Comparison of ENCODE assay signal across 9 cellular contexts in genomic region chr22:28798810-28799124, GRCh38. TPM values are rescaled to one million over a fixed set of nuclear protein-coding genes. Genes with fewer than 3 reads are reported as not detected.
DNase-seq lines count a peak whose midpoint lies in the region; ATAC-seq and TF ChIP-seq lines count a peak whose summit lies in the region.
"Had no signal": no experiment of that assay in that cellular context is flagged by ENCODE, and none has a peak within 500 bp of the region (broad histone marks: within the 10 kb centered on the region; RNA-seq: fewer than 3 reads in every experiment).

No MANE protein-coding gene starts in this region.

- peaks cover 48% of the 10 kb centered on the region for H4K20me1 ChIP-seq in OCI-LY3 (ENCODE audit: insufficient read depth, low read length)

- no peak for ATAC-seq in GM21786 (IDR thresholded peaks at IDR 0.05; ENCODE audit: unreplicated experiment)

- peak overlapping the region; percentile 95 for H3K9ac ChIP-seq in OCI-LY3 (ENCODE audit: low read length)

- H3K79me2 ChIP-seq in OCI-LY3 (ENCODE audit: low read length): peaks cover 89% of the 10 kb centered on the region

- peaks cover 36% of the 10 kb centered on the region for H3K36me3 ChIP-seq in CD4-positive, alpha-beta memory T cell (ENCODE audit: insufficient read depth, low read length)
- H3K36me3 ChIP-seq in OCI-LY3 (replicated peaks; ENCODE audit: low read depth, low read length) (peaks cover 49% of the 10 kb centered on the region), neutrophil (peaks cover 27% of the 10 kb centered on the region)
- peaks cover 37% of the 10 kb centered on the region for H3K36me3 ChIP-seq in effector memory CD4-positive, alpha-beta T cell (ENCODE audit: control insufficient read depth, insufficient read depth, low read length)

- H3K27me3 ChIP-seq in CD4-positive, alpha-beta memory T cell (ENCODE audit: insufficient read depth, low read length): no peaks in the 10 kb centered on the region
- no peaks in the 10 kb centered on the region for H3K27me3 ChIP-seq in OCI-LY3 (ENCODE audit: low read depth, low read length)
- H3K27me3 ChIP-seq in effector memory CD4-positive, alpha-beta T cell (replicated peaks; ENCODE audit: control insufficient read depth, insufficient read depth, low read length, poor library complexity, severe bottlenecking): no peaks in the 10 kb centered on the region
- no peaks in the 10 kb centered on the region for H3K27me3 ChIP-seq in neutrophil

- H3K4me2 ChIP-seq in OCI-LY3 (ENCODE audit: low read length): peak overlapping the region; percentile 91

- no peaks in the 10 kb centered on the region for H3K9me3 ChIP-seq in CD4-positive, alpha-beta memory T cell (ENCODE audit: control insufficient read depth in 1 of 2, low read length in 2 of 2)
- H3K9me3 ChIP-seq in OCI-LY3 (ENCODE audit: insufficient read depth, low read length): no peaks in the 10 kb centered on the region
- no peaks in the 10 kb centered on the region for H3K9me3 ChIP-seq in effector memory CD4-positive, alpha-beta T cell (ENCODE audit: control insufficient read depth, low read length)
- no peaks in the 10 kb centered on the region for H3K9me3 ChIP-seq in neutrophil

- DNase-seq in CD4-positive, alpha-beta memory T cell: no peak
- no peak for DNase-seq in effector memory CD4-positive, alpha-beta T cell
- DNase-seq in EL: no peak
- DNase-seq in GM03348 (ENCODE audit: low spot score): no peak
- DNase-seq in ureter (ENCODE audit: low spot score): no peak
- DNase-seq: posterior cingulate gyrus had no signal

- H3K36me3 Mint-ChIP-seq in CD4-positive, alpha-beta memory T cell: peaks cover 46 to 73% of the 10 kb centered on the region in 2 donors

- H2AFZ ChIP-seq in OCI-LY3 (ENCODE audit: low read depth, low read length): no peak overlapping the region

- H3K27me3 Mint-ChIP-seq in CD4-positive, alpha-beta memory T cell: no peaks in the 10 kb centered on the region

- H3K9me3 Mint-ChIP-seq in CD4-positive, alpha-beta memory T cell: no peaks in the 10 kb centered on the region

- peak overlapping the region; percentile 83 to 92 for H3K4me3 ChIP-seq in CD4-positive, alpha-beta memory T cell (ENCODE audit: low read length in 2 of 2)
- peak overlapping the region; percentile 82 for H3K4me3 ChIP-seq in OCI-LY3 (ENCODE audit: low read length)
- peak overlapping the region; percentile 100 for H3K4me3 ChIP-seq in effector memory CD4-positive, alpha-beta T cell (ENCODE audit: insufficient read depth, low read depth, low read length, poor library complexity, severe bottlenecking)
- peak overlapping the region; percentile 91 to 93 for H3K4me3 ChIP-seq in neutrophil (ENCODE audit: low read depth in 1 of 2, low read length in 1 of 2)

- intact Hi-C loops in CD4-positive, alpha-beta memory T cell (cut with micrococcal nuclease): loop anchor here (1.0 kb wide), 1 partner anchor 26 kb away; the partner anchor contains the start of gene CCDC117

- H3K27ac ChIP-seq in CD4-positive, alpha-beta memory T cell (ENCODE audit: low read depth, low read length): peak overlapping the region; percentile 96
- H3K27ac ChIP-seq in OCI-LY3 (ENCODE audit: low read length) (peak overlapping the region; percentile 77), neutrophil (peak overlapping the region; percentile 83)
- peak overlapping the region; percentile 100 for H3K27ac ChIP-seq in effector memory CD4-positive, alpha-beta T cell (ENCODE audit: insufficient read depth, low read length, poor library complexity, severe bottlenecking)

- POLR2A ChIA-PET in CD4-positive, alpha-beta memory T cell (lab: Charles Lee; ENCODE audit: partially characterized antibody): interaction anchor here (0.9 to 7.5 kb wide), 9 partner anchors 8 to 880 kb away, joined by 3 to 236 read pairs (median 35); partner anchors contain the start of genes CCDC117, CHEK2 and ZNRF3

- TF ChIP-seq CTCF in OCI-LY3 (IDR thresholded peaks at IDR 0.05; ENCODE audit: low read depth, low read length) (no peak), neutrophil (IDR thresholded peaks at IDR 0.05) (no peak)

- H3K4me3 Mint-ChIP-seq in CD4-positive, alpha-beta memory T cell: peak overlapping the region; percentile 82 to 99 (median 93)

- H3K27ac Mint-ChIP-seq in CD4-positive, alpha-beta memory T cell: peak overlapping the region; percentile 89 to 100 (median 99)

- H3K4me1 ChIP-seq in CD4-positive, alpha-beta memory T cell (ENCODE audit: insufficient read depth, low read length): peaks cover 69% of the 10 kb centered on the region
- H3K4me1 ChIP-seq in OCI-LY3 (ENCODE audit: low read length) (peaks cover 61% of the 10 kb centered on the region), neutrophil (ENCODE audit: control insufficient read depth in 1 of 2, insufficient read depth in 1 of 2, low read depth in 1 of 2, low read length in 1 of 2) (peaks cover 41 to 47% of the 10 kb centered on the region in 2 experiments)
- H3K4me1 ChIP-seq in effector memory CD4-positive, alpha-beta T cell (ENCODE audit: control insufficient read depth, insufficient read depth, low read length, poor library complexity, severe bottlenecking): peaks cover 34% of the 10 kb centered on the region

- peaks cover 44 to 88% (median 61%) of the 10 kb centered on the region in 4 donors for H3K4me1 Mint-ChIP-seq in CD4-positive, alpha-beta memory T cell

- CTCF ChIA-PET in CD4-positive, alpha-beta memory T cell (lab: Charles Lee; ENCODE audit: partially characterized antibody): interaction anchor here (1.0 to 7.4 kb wide), 6 partner anchors 10 to 30 kb away, joined by 3 to 73 read pairs (median 16); partner anchors contain the start of gene CCDC117

RNA-seq across cellular contexts. Expression of gene XBP1, which starts 1.6 kb away (rescaled TPM):
- total RNA-seq in CD4-positive, alpha-beta memory T cell: 100 to 1,000 TPM; 154 to 164 TPM
- polyA plus RNA-seq in CD4-positive, alpha-beta memory T cell: 100 to 1,000 TPM; 315 to 533 TPM
- total RNA-seq in ureter: 262 TPM

RNA-seq across cellular contexts. Expression of gene CCDC117, which starts 26.3 kb away (rescaled TPM):
- total RNA-seq in CD4-positive, alpha-beta memory T cell: 10 to 100 TPM; 20.3 to 20.6 TPM
- 1 to 10 TPM; 7.2 to 10.0 TPM for polyA plus RNA-seq in CD4-positive, alpha-beta memory T cell
- 12.2 TPM for total RNA-seq in ureter

RNA-seq across cellular contexts. Expression of gene HSCB, which starts 56.9 kb away (rescaled TPM):
- total RNA-seq in CD4-positive, alpha-beta memory T cell: 10 to 100 TPM in 1 of 2 experiments, 1 to 10 TPM in 1; 9.3 to 11.1 TPM
- polyA plus RNA-seq in CD4-positive, alpha-beta memory T cell: 10 to 100 TPM in 1 of 2 donors, 1 to 10 TPM in 1; 7.6 to 10.3 TPM
- 17.3 TPM for total RNA-seq in ureter

RNA-seq across cellular contexts. Expression of gene CHEK2, which starts 57.1 kb away (rescaled TPM):
- 1 to 10 TPM; 7.6 to 9.2 TPM for total RNA-seq in CD4-positive, alpha-beta memory T cell
- polyA plus RNA-seq in CD4-positive, alpha-beta memory T cell: 10 to 100 TPM in 1 of 2 donors, 1 to 10 TPM in 1; 4.6 to 16.4 TPM
- total RNA-seq in ureter: 8.4 TPM
